In genomic region chr9:128127990-128128835, GRCh38 we compare ENCODE assay signal across 8 cellular contexts. TPM values are rescaled to one million over a fixed set of nuclear protein-coding genes. Genes with fewer than 3 reads are reported as not detected.
DNase-seq lines count a peak whose midpoint lies in the region; ATAC-seq and TF ChIP-seq lines count a peak whose summit lies in the region.

No MANE protein-coding gene starts in this region.

- H3K9ac ChIP-seq in adipocyte (ENCODE audit: low read length), result peak overlapping the region; percentile 95

- intact Hi-C loops in heart left ventricle (cut with DNase I) (loop anchor here in 2 of 10 donors (2.0 kb wide), 2 partner anchors 29 to 33 kb away; partner anchors contain the start of gene BBLN (in 1 of the 2)), transverse colon (cut with DNase I; ENCODE audit: low total_unique reads) (no loop called here)

- no peak for TF ChIP-seq CTCF in GM12865 (IDR thresholded peaks at IDR 0.05; ENCODE audit: insufficient read depth, low read depth, low read length, missing control alignments)
- TF ChIP-seq CTCF in heart left ventricle (IDR thresholded peaks at IDR 0.05), result no peak
- TF ChIP-seq CTCF in transverse colon (IDR thresholded peaks at IDR 0.05), result no peak

- TF ChIP-seq EP300 in transverse colon (IDR thresholded peaks at IDR 0.05; ENCODE audit: low read depth), result no peak

- H3K4me3 ChIP-seq in GM12865 (ENCODE audit: low read depth, low read length) (peak overlapping the region; percentile 97), adipocyte (ENCODE audit: low read length) (peak overlapping the region; percentile 97), heart left ventricle (peak overlapping the region; percentile 53 to 99 (median 94)), transverse colon (peak overlapping the region; percentile 84 to 96 (median 94))

- H3K9me3 ChIP-seq in adipocyte (ENCODE audit: control insufficient read depth, low read length) (no peaks in the 10 kb centered on the region), heart left ventricle (peaks cover 0 to 4% (median 0%) of the 10 kb centered on the region in 12 donors), transverse colon (no peaks in the 10 kb centered on the region)

- TF ChIP-seq POLR2A in heart left ventricle (IDR thresholded peaks at IDR 0.05) (peak in 1 of 2 donors; percentile 54), transverse colon (IDR thresholded peaks at IDR 0.05) (peak; percentile 68)

- H3K27me3 ChIP-seq in adipocyte (replicated peaks; ENCODE audit: control insufficient read depth, insufficient read depth, low read length), result no peaks in the 10 kb centered on the region
- H3K27me3 ChIP-seq in heart left ventricle, result no peaks in the 10 kb centered on the region
- H3K27me3 ChIP-seq in transverse colon, result no peaks in the 10 kb centered on the region

- DNase-seq in GM12865 (ENCODE audit: low read depth) (peak; percentile 96), NCI-H1417 (lab: John Stamatoyannopoulos, UW) (peak; percentile 75 to 98 (median 97)), SW 1271 (lab: John Stamatoyannopoulos, UW) (peak; percentile 70 to 91), adipocyte (ENCODE audit: low read depth) (peak; percentile 93), heart left ventricle (peak; percentile 80 to 91 (median 87)), pons (ENCODE audit: low spot score) (peak; percentile 91), transverse colon (peak; percentile 85)

- in situ Hi-C loops in transverse colon (cut with MboI; ENCODE audit: low pct_ligation_motif_present in 1 of 4, low pct_unique_long_range_greater_than_20kb in 1 of 4, low sequenced_read_pairs in 3 of 4), result loop anchor here in 1 of 4 donors (25.0 kb wide), 1 partner anchor 91 kb away; no protein-coding TSS in a partner anchor

- H3K4me1 ChIP-seq in adipocyte (ENCODE audit: control insufficient read depth, insufficient read depth, low read length), result peaks cover 20% of the 10 kb centered on the region
- H3K4me1 ChIP-seq in heart left ventricle, result peaks cover 3 to 45% (median 33%) of the 10 kb centered on the region in 12 donors
- H3K4me1 ChIP-seq in transverse colon, result peaks cover 14 to 40% (median 29%) of the 10 kb centered on the region in 4 donors

- H3K36me3 ChIP-seq in adipocyte (ENCODE audit: control insufficient read depth, insufficient read depth, low read length, severe bottlenecking), result peaks cover 6% of the 10 kb centered on the region
- H3K36me3 ChIP-seq in heart left ventricle, result peaks cover 0 to 18% (median 14%) of the 10 kb centered on the region in 9 donors
- H3K36me3 ChIP-seq in transverse colon, result peaks cover 0 to 10% (median 4%) of the 10 kb centered on the region in 4 donors

- ATAC-seq in HG02763 (IDR thresholded peaks at IDR 0.05; ENCODE audit: unreplicated experiment) (peak; percentile 60), heart left ventricle (peak; percentile 86 to 92 (median 88))

- peak overlapping the region; percentile 91 to 100 (median 98) for H3K27ac ChIP-seq in heart left ventricle
- peak overlapping the region; percentile 94 to 98 (median 96) for H3K27ac ChIP-seq in transverse colon

- WGBS in heart left ventricle, 4 donors, result 0 to 1% (median 1%) methylated on average over 37 to 82 of the region's 82 CpGs
- WGBS in transverse colon (ENCODE audit: low coverage in 1 of 2), 2 donors, result 1% methylated on average over 55 of the region's 82 CpGs; no CpG with 5 or more reads in 1 of the 2 donors

RNA-seq across cellular contexts. Expression of gene PTGES2, which starts 0.7 kb away (rescaled TPM):
- 100 to 1,000 TPM; 116 to 166 (median 139) TPM for total RNA-seq in heart left ventricle
- polyA plus RNA-seq in heart left ventricle, result 100 to 1,000 TPM; 143 to 179 TPM
- total RNA-seq in transverse colon, result 100 to 1,000 TPM; 109 to 434 (median 164) TPM

RNA-seq across cellular contexts. Expression of gene LCN2, which starts 21.0 kb away (rescaled TPM):
- 1 to 10 TPM in 1 of 9 donors, not detected in 8; 5.8 TPM for total RNA-seq in heart left ventricle
- 1 to 10 TPM in 1 of 2 donors, not detected in 1; 1.1 TPM for polyA plus RNA-seq in heart left ventricle
- 100 to 1,000 TPM in 1 of 4 donors, 10 to 100 TPM in 2, 1 to 10 TPM in 1; 8.6 to 115 (median 37.3) TPM for total RNA-seq in transverse colon

RNA-seq across cellular contexts. Expression of gene BBLN, which starts 31.9 kb away (rescaled TPM):
- total RNA-seq in heart left ventricle (100 to 1,000 TPM in 2 of 9 donors, 10 to 100 TPM in 7; 29.9 to 280 (median 46.4) TPM), transverse colon (100 to 1,000 TPM in 3 of 4 donors, 10 to 100 TPM in 1; 97.3 to 178 (median 149) TPM)
- polyA plus RNA-seq in heart left ventricle, result 100 to 1,000 TPM in 1 of 2 donors, 10 to 100 TPM in 1; 47.3 to 122 TPM

Comparison
In these comparisons a context has a peak if more than half of its experiments do, and no peak if none do; other contexts are left out.
1. Peak in every context shown above with its lines: DNase-seq, ATAC-seq, H3K4me3 ChIP-seq and H3K27ac ChIP-seq.